ENCODE assay signal across 8 cellular contexts in genomic region chr12:116336542-116337065, GRCh38. TPM values are rescaled to one million over a fixed set of nuclear protein-coding genes. Genes with fewer than 3 reads are reported as not detected.
DNase-seq lines count a peak whose midpoint lies in the region; ATAC-seq, FAIRE-seq and TF ChIP-seq lines count a peak whose summit lies in the region.

No MANE protein-coding gene starts in this region.

- WGBS in esophagus squamous epithelium, 2 donors, result 61 to 71% methylated on average over 9 to 11 of the region's 11 CpGs
- WGBS in prostate gland, result 88% methylated on average over 11 of the region's 11 CpGs

- H3K4me1 ChIP-seq in esophagus squamous epithelium, result peaks cover 0 to 6% (median 0%) of the 10 kb centered on the region in 3 donors
- no peaks in the 10 kb centered on the region for H3K4me1 ChIP-seq in prostate gland (replicated peaks)

- no peaks in the 10 kb centered on the region for H3K9me3 ChIP-seq in esophagus squamous epithelium
- no peaks in the 10 kb centered on the region for H3K9me3 ChIP-seq in prostate gland

- TF ChIP-seq CTCF in esophagus squamous epithelium (IDR thresholded peaks at IDR 0.05) (no peak), prostate gland (IDR thresholded peaks at IDR 0.05) (no peak)

- no peak overlapping the region for H3K4me3 ChIP-seq in esophagus squamous epithelium
- H3K4me3 ChIP-seq in prostate gland, result no peak overlapping the region

- DNase-seq in EL, result peak; percentile 46
- DNase-seq in esophagus squamous epithelium (lab: John Stamatoyannopoulos, UW), result peak; percentile 15
- DNase-seq in urothelium cell line (ENCODE audit: low spot score), result no peak
- DNase-seq in occipital lobe (lab: John Stamatoyannopoulos, UW), result no peak
- DNase-seq in prostate gland (ENCODE audit: low spot score), result no peak
- no peak for DNase-seq in AG08396 (ENCODE audit: low spot score)

- H3K27ac ChIP-seq in esophagus squamous epithelium, result peak overlapping the region in 1 of 4 donors; percentile 5
- H3K27ac ChIP-seq in prostate gland, result no peak overlapping the region

- intact Hi-C loops in esophagus squamous epithelium (cut with DNase I), result no loop called here
- intact Hi-C loops in prostate gland (cut with DNase I), result no loop called here

- H3K36me3 ChIP-seq in esophagus squamous epithelium (no peaks in the 10 kb centered on the region), prostate gland (no peaks in the 10 kb centered on the region)

- FAIRE-seq in urothelium cell line (lab: Jason Lieb, UNC), result no peak

- no peaks in the 10 kb centered on the region for H3K27me3 ChIP-seq in esophagus squamous epithelium
- H3K27me3 ChIP-seq in prostate gland (replicated peaks; ENCODE audit: insufficient read depth), result no peaks in the 10 kb centered on the region

- TF ChIP-seq POLR2A in esophagus squamous epithelium (IDR thresholded peaks at IDR 0.05) (no peak), prostate gland (IDR thresholded peaks at IDR 0.05) (no peak)

- ATAC-seq in GM19468 (IDR thresholded peaks at IDR 0.05; ENCODE audit: extremely low read depth, unreplicated experiment) (peak; percentile 75), HG03469 (IDR thresholded peaks at IDR 0.05; ENCODE audit: unreplicated experiment) (peak; percentile 71)

RNA-seq across cellular contexts. Expression of gene MED13L, which starts 59.1 kb away (rescaled TPM):
- 100 to 1,000 TPM in 1 of 4 donors, 10 to 100 TPM in 3; 52.2 to 137 (median 62.1) TPM for total RNA-seq in esophagus squamous epithelium
- total RNA-seq in occipital lobe, result 389 TPM
- total RNA-seq in prostate gland, result 100 to 1,000 TPM in 1 of 2 donors, 10 to 100 TPM in 1; 88.9 to 140 TPM

Comparison
In these comparisons a context has a peak if more than half of its experiments do, and no peak if none do; other contexts are left out.
1. DNase-seq: peak in EL (single experiment) and esophagus squamous epithelium (single experiment); none in urothelium cell line (single experiment), occipital lobe (single experiment), prostate gland (single experiment) and AG08396 (single experiment).